13 cellular contexts compared by ENCODE assay signal in genomic region chr9:127883959-127884358, GRCh38. TPM values are rescaled to one million over a fixed set of nuclear protein-coding genes. Genes with fewer than 3 reads are reported as not detected.
DNase-seq lines count a peak whose midpoint lies in the region; ATAC-seq and TF ChIP-seq lines count a peak whose summit lies in the region.
"Had no signal": no experiment of that assay in that cellular context is flagged by ENCODE, and none has a peak within 500 bp of the region (broad histone marks: within the 10 kb centered on the region; RNA-seq: fewer than 3 reads in every experiment).

No MANE protein-coding gene starts in this region.

- TF ChIP-seq CTCF in tibial nerve (IDR thresholded peaks at IDR 0.05): no peak

- no peak overlapping the region for H3K4me3 Mint-ChIP-seq in immature natural killer cell
- H3K4me3 Mint-ChIP-seq: activated naive CD4-positive, alpha-beta T cell treated with anti-CD3 and anti-CD28 coated beads for 36 hours; neural progenitor cell had no signal

- H3K9me3 ChIP-seq in SK-N-MC (ENCODE audit: low read depth, low read length): no peaks in the 10 kb centered on the region
- H3K9me3 ChIP-seq in tibial nerve: no peaks in the 10 kb centered on the region
- H3K9me3 ChIP-seq: right lobe of liver, uterus had no signal

- ATAC-seq in Right ventricle myocardium superior (ENCODE audit: poor library complexity) (peak; percentile 8), GM19397 (IDR thresholded peaks at IDR 0.05; ENCODE audit: unreplicated experiment) (no peak), HG02840 (IDR thresholded peaks at IDR 0.05; ENCODE audit: low FRiP score, unreplicated experiment) (no peak)

- intact Hi-C loops in Right ventricle myocardium superior (cut with DNase I): no loop called here
- intact Hi-C loops in cardiac septum (cut with DNase I): no loop called here

- H3K27me3 Mint-ChIP-seq in immature natural killer cell (ENCODE audit: low read depth in 3 of 3): peaks cover under 1 to 5% (median 2%) of the 10 kb centered on the region in 3 donors

- H3K27ac Mint-ChIP-seq in immature natural killer cell: peak overlapping the region; percentile 52 to 87 (median 76)
- H3K27ac Mint-ChIP-seq: activated naive CD4-positive, alpha-beta T cell treated with anti-CD3 and anti-CD28 coated beads for 36 hours had no signal

- TF ChIP-seq EP300 in tibial nerve (IDR thresholded peaks at IDR 0.05): no peak

- no peaks in the 10 kb centered on the region for H3K9me3 Mint-ChIP-seq in immature natural killer cell
- H3K9me3 Mint-ChIP-seq: activated naive CD4-positive, alpha-beta T cell treated with anti-CD3 and anti-CD28 coated beads for 36 hours; neural progenitor cell had no signal

- H3K9ac ChIP-seq in SK-N-MC (ENCODE audit: insufficient read length): no peak overlapping the region
- H3K9ac ChIP-seq: neural progenitor cell had no signal

- DNase-seq in Right ventricle myocardium superior: no peak
- DNase-seq in cardiac septum (ENCODE audit: low spot score): no peak
- no peak for DNase-seq in SK-N-MC (ENCODE audit: low read depth, low spot score)
- DNase-seq in immature natural killer cell: no peak
- no peak for DNase-seq in tibial nerve (ENCODE audit: low spot score in 2 of 2)
- no peak for DNase-seq in NK-92 treated with Interleukin-12 subunit alpha and Interleukin-12 subunit beta, amount 100 ng/mL, for 24 hours (lab: John Stamatoyannopoulos, UW)
- DNase-seq: activated naive CD4-positive, alpha-beta T cell treated with anti-CD3 and anti-CD28 coated beads for 36 hours; stimulated activated CD4-positive, alpha-beta T cell treated with anti-CD3 and anti-CD28 coated beads, Interleukin-2, amount 100 ng/mL, for 48 hours had no signal

- peaks cover 15 to 21% of the 10 kb centered on the region in 2 donors for H3K4me1 Mint-ChIP-seq in immature natural killer cell

- TF ChIP-seq POLR2A in tibial nerve (IDR thresholded peaks at IDR 0.05): no peak

- no peak overlapping the region; the same call in 1 of the 2 replicates for H3K4me3 ChIP-seq in SK-N-MC
- H3K4me3 ChIP-seq in tibial nerve: no peak overlapping the region
- H3K4me3 ChIP-seq: neural progenitor cell, right lobe of liver, uterus had no signal

- peaks cover 0 to 10% (median 7%) of the 10 kb centered on the region in 3 donors for H3K36me3 Mint-ChIP-seq in immature natural killer cell

- peaks cover 15% of the 10 kb centered on the region; the same call in 1 of the 2 replicates for H3K36me3 ChIP-seq in SK-N-MC (ENCODE audit: insufficient read depth, low read length)
- peaks cover 6 to 64% (median 18%) of the 10 kb centered on the region in 3 donors for H3K36me3 ChIP-seq in tibial nerve
- H3K36me3 ChIP-seq: neural progenitor cell, uterus had no signal

- peak overlapping the region; percentile 62; the same call in 1 of the 2 replicates for H3K27ac ChIP-seq in SK-N-MC
- H3K27ac ChIP-seq in tibial nerve: peak overlapping the region in 3 of 4 donors; percentile 43 to 76 (median 63)
- H3K27ac ChIP-seq: neural progenitor cell, right lobe of liver had no signal

- peaks cover 0 to 37% (median 14%) of the 10 kb centered on the region in 4 donors for H3K4me1 ChIP-seq in tibial nerve
- H3K4me1 ChIP-seq: right lobe of liver had no signal

- H3K27me3 ChIP-seq in tibial nerve: no peaks in the 10 kb centered on the region
- H3K27me3 ChIP-seq: neural progenitor cell, right lobe of liver, uterus had no signal

- 50 to 58% methylated on average over 7 of the region's 7 CpGs for WGBS in tibial nerve, 2 donors

RNA-seq across cellular contexts. Expression of gene AK1, which starts 6.5 kb away (rescaled TPM):
- total RNA-seq in Right ventricle myocardium superior (932 TPM), cardiac septum (484 TPM), tibial nerve (10 to 100 TPM; 29.9 to 65.1 (median 38.7) TPM)
- 1 to 10 TPM in 1 of 3 donors, under 1 TPM in 1, not detected in 1; 0.12 to 1.0 TPM for polyA plus RNA-seq in immature natural killer cell

RNA-seq across cellular contexts. Expression of gene ST6GALNAC6, which starts 15.4 kb away (rescaled TPM):
- total RNA-seq in Right ventricle myocardium superior (38.2 TPM), cardiac septum (49.4 TPM), tibial nerve (100 to 1,000 TPM; 108 to 193 (median 172) TPM)
- polyA plus RNA-seq in immature natural killer cell: 10 to 100 TPM; 84.0 to 97.8 (median 94.1) TPM

RNA-seq across cellular contexts. Expression of gene ENG, which starts 29.5 kb away (rescaled TPM):
- 118 TPM for total RNA-seq in Right ventricle myocardium superior
- 244 TPM for total RNA-seq in cardiac septum
- polyA plus RNA-seq in immature natural killer cell: 10 to 100 TPM in 1 of 3 donors, 1 to 10 TPM in 2; 7.2 to 12.1 (median 8.6) TPM
- total RNA-seq in tibial nerve: 100 to 1,000 TPM in 1 of 4 donors, 10 to 100 TPM in 3; 24.9 to 137 (median 85.6) TPM

RNA-seq across cellular contexts. Expression of gene ST6GALNAC4, which starts 32.9 kb away (rescaled TPM):
- total RNA-seq in Right ventricle myocardium superior: 18.1 TPM
- total RNA-seq in cardiac septum: 48.1 TPM
- 10 to 100 TPM in 1 of 3 donors, 1 to 10 TPM in 2; 8.7 to 20.1 (median 9.1) TPM for polyA plus RNA-seq in immature natural killer cell
- total RNA-seq in tibial nerve: 10 to 100 TPM; 23.9 to 70.5 (median 37.0) TPM

RNA-seq across cellular contexts. Expression of gene PIP5KL1, which starts 46.6 kb away (rescaled TPM):
- 0.48 TPM for total RNA-seq in Right ventricle myocardium superior
- total RNA-seq in cardiac septum: 0.57 TPM
- polyA plus RNA-seq in immature natural killer cell: under 1 TPM in 2 of 3 donors, not detected in 1; 0.14 to 0.18 TPM
- total RNA-seq in tibial nerve: under 1 TPM in 1 of 4 donors, not detected in 3; 0.59 TPM
